In the genomic region with DNA sequence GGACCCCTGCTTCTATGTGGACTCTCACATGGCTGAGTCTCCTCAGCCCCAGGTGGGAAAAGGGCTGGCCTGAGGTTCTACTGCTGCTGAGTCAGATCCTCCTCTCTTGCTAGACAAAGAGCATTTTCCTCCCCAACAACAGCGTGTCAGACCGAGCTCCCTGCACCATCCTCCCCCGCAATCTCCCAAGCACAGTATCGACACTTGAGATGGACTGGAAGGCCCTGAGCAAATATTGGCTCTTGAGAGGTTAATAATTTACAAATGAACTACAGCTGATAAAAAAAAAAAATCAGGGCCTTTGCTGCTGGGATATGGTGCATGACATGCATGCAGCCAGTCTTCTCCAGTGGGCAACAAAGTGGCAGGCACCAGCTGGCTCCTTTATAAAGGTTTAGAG, we compare ENCODE assay signal across 1 cellular context.
TF ChIP-seq lines count a peak whose summit lies in the region.

No MANE protein-coding gene starts in this region.

TF ChIP-seq in HepG2, 621 proteins besides CTCF, POLR2A, EP300 and RAD21 (continued from another document):
- peak; percentile 52; the same call in 1 of the 2 replicates for TF ChIP-seq ZNF362 (CRISPR knock-in tag; IDR thresholded peaks at IDR 0.05; ENCODE audit: borderline replicate concordance)
- TF ChIP-seq, protein P1, sequence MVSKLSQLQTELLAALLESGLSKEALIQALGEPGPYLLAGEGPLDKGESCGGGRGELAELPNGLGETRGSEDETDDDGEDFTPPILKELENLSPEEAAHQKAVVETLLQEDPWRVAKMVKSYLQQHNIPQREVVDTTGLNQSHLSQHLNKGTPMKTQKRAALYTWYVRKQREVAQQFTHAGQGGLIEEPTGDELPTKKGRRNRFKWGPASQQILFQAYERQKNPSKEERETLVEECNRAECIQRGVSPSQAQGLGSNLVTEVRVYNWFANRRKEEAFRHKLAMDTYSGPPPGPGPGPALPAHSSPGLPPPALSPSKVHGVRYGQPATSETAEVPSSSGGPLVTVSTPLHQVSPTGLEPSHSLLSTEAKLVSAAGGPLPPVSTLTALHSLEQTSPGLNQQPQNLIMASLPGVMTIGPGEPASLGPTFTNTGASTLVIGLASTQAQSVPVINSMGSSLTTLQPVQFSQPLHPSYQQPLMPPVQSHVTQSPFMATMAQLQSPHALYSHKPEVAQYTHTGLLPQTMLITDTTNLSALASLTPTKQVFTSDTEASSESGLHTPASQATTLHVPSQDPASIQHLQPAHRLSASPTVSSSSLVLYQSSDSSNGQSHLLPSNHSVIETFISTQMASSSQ (IDR thresholded peaks at IDR 0.05; ENCODE audit: low read depth) = peak; percentile 79
- TF ChIP-seq, protein P1 (CRISPR knock-in tag; IDR thresholded peaks at IDR 0.05; ENCODE audit: borderline replicate concordance) = no peak
- TF ChIP-seq, protein P2, sequence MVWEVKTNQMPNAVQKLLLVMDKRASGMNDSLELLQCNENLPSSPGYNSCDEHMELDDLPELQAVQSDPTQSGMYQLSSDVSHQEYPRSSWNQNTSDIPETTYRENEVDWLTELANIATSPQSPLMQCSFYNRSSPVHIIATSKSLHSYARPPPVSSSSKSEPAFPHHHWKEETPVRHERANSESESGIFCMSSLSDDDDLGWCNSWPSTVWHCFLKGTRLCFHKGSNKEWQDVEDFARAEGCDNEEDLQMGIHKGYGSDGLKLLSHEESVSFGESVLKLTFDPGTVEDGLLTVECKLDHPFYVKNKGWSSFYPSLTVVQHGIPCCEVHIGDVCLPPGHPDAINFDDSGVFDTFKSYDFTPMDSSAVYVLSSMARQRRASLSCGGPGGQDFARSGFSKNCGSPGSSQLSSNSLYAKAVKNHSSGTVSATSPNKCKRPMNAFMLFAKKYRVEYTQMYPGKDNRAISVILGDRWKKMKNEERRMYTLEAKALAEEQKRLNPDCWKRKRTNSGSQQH (CRISPR knock-in tag; IDR thresholded peaks at IDR 0.05; ENCODE audit: low read depth) = no peak
- TF ChIP-seq, protein P3, sequence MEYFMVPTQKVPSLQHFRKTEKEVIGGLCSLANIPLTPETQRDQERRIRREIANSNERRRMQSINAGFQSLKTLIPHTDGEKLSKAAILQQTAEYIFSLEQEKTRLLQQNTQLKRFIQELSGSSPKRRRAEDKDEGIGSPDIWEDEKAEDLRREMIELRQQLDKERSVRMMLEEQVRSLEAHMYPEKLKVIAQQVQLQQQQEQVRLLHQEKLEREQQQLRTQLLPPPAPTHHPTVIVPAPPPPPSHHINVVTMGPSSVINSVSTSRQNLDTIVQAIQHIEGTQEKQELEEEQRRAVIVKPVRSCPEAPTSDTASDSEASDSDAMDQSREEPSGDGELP (IDR thresholded peaks at IDR 0.05; ENCODE audit: borderline replicate concordance, low read depth) = peak; percentile 63; the same call in 1 of the 2 replicates
- TF ChIP-seq RFX5 (IDR thresholded peaks at IDR 0.05; ENCODE audit: low read depth, low read length) = no peak
- TF ChIP-seq, protein P4, sequence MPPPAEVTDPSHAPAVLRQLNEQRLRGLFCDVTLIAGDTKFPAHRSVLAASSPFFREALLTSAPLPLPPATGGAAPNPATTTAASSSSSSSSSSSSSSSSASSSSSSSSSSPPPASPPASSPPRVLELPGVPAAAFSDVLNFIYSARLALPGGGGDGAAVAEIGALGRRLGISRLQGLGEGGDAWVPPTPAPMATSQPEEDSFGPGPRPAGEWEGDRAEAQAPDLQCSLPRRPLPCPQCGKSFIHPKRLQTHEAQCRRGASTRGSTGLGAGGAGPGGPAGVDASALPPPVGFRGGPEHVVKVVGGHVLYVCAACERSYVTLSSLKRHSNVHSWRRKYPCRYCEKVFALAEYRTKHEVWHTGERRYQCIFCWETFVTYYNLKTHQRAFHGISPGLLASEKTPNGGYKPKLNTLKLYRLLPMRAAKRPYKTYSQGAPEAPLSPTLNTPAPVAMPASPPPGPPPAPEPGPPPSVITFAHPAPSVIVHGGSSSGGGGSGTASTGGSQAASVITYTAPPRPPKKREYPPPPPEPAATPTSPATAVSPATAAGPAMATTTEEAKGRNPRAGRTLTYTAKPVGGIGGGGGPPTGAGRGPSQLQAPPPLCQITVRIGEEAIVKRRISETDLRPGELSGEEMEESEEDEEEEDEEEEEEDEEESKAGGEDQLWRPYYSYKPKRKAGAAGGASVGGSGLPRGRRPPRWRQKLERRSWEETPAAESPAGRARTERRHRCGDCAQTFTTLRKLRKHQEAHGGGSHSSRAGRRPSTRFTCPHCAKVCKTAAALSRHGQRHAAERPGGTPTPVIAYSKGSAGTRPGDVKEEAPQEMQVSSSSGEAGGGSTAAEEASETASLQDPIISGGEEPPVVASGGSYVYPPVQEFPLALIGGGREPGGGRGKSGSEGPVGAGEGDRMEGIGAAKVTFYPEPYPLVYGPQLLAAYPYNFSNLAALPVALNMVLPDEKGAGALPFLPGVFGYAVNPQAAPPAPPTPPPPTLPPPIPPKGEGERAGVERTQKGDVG (CRISPR knock-in tag; IDR thresholded peaks at IDR 0.05; ENCODE audit: borderline replicate concordance) = no peak
- no peak for TF ChIP-seq NR2F6 (IDR thresholded peaks at IDR 0.05)
- TF ChIP-seq NR2F6 (CRISPR knock-in tag; IDR thresholded peaks at IDR 0.05) = no peak
- no peak for TF ChIP-seq KDM5A (IDR thresholded peaks at IDR 0.05; ENCODE audit: borderline replicate concordance, low read length)
- no peak for TF ChIP-seq ZNF407 (CRISPR knock-in tag; IDR thresholded peaks at IDR 0.05; ENCODE audit: not compliant biosample characterization)
- TF ChIP-seq ZNF614 (CRISPR knock-in tag; IDR thresholded peaks at IDR 0.05; ENCODE audit: borderline replicate concordance) = no peak
- TF ChIP-seq PHF21A (CRISPR knock-in tag; IDR thresholded peaks at IDR 0.05) = no peak
- TF ChIP-seq SMAD3 (CRISPR knock-in tag; IDR thresholded peaks at IDR 0.05) = no peak
- no peak for TF ChIP-seq SPEN (CRISPR knock-in tag; IDR thresholded peaks at IDR 0.05; ENCODE audit: low read depth)
- no peak for TF ChIP-seq MAFF (IDR thresholded peaks at IDR 0.05; ENCODE audit: low read depth, low read length)
- no peak for TF ChIP-seq LRRFIP1 (CRISPR knock-in tag; conservative IDR thresholded peaks at IDR 0.05)
- TF ChIP-seq NFYB (CRISPR knock-in tag; IDR thresholded peaks at IDR 0.05) = no peak
- TF ChIP-seq BATF2 (CRISPR knock-in tag; IDR thresholded peaks at IDR 0.05) = no peak
